32 cellular contexts compared by ENCODE assay signal in the genomic region with DNA sequence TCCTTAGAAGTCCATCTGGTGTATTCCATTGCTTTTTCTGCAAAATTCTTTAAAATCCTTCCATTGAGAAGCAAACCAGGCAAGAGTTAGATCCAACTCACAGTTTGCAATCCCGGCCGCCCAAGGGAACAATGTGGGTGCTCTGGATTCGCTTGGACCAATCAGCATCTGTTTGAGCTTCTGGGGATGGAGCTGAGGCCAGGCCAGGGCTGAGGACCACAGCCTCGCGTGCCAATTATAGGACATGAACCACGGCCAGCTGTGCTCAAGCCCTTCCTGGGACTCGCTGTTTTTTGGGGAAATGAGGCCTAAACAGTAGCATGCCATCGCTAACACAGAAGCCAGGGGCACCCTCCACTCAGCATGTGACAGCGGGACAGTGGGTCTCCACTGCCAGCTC.
"Had no signal": no experiment of that assay in that cellular context is flagged by ENCODE, and none has a peak within 500 bp of the region (broad histone marks: within the 10 kb centered on the region; RNA-seq: fewer than 3 reads in every experiment).

No MANE protein-coding gene starts in this region.

- H3K4me3 ChIP-seq: MG63, Peyer's patch had no signal

- H3K27me3 ChIP-seq: brain microvascular endothelial cell, MG63, Peyer's patch had no signal

- H3K9me3 ChIP-seq: MG63, Peyer's patch had no signal

- DNase-seq: activated CD4-positive, alpha-beta memory T cell treated with anti-CD3 and anti-CD28 coated beads, Interleukin-2, amount 10 ng/mL, durations not matched to agents 7 days and 5 days; activated CD4-positive, alpha-beta T cell treated with anti-CD3 and anti-CD28 coated beads for 1 hour; activated CD4-positive, alpha-beta T cell treated with anti-CD3 and anti-CD28 coated beads for 48 hours; activated CD4-positive, CD25-positive, alpha-beta regulatory T cell; activated CD8-positive, alpha-beta memory T cell treated with anti-CD3 and anti-CD28 coated beads for 24 hours; activated CD8-positive, alpha-beta memory T cell treated with anti-CD3 and anti-CD28 coated beads, Interleukin-2, amount 10 ng/mL, durations not matched to agents 7 days and 5 days; activated CD8-positive, alpha-beta memory T cell treated with anti-CD3 and anti-CD28 coated beads, Interleukin-2, amount 50 U/mL, for 48 hours; activated effector memory CD4-positive, alpha-beta T cell treated with Interleukin-2 at 50 U/mL for 16 hours; activated naive CD4-positive, alpha-beta T cell treated with anti-CD3 and anti-CD28 coated beads, Interleukin-2, amount 10 ng/mL, durations not matched to agents 7 days and 5 days; activated naive CD8-positive, alpha-beta T cell treated with anti-CD3 and anti-CD28 coated beads, Interleukin-2, amount 50 U/mL, for 24 hours; activated T-cell treated with anti-CD3 and anti-CD28 coated beads, Interleukin-2, amount 50 U/mL, for 48 hours; aorta; brain microvascular endothelial cell; Kasumi-1; KG1; MG63; NCI-H1092; NCI-H1417; NCI-H146; NCI-H187; NCI-H2029 treated with DMSO at 0.1 percent for 48 hours; NCI-H2107; NCI-H2171; NCI-H510A; NCI-H526; NCI-H748 treated with DMSO at 0.1 percent for 48 hours; NK-92 treated with Interleukin-12 subunit alpha and Interleukin-12 subunit beta, amount 100 ng/mL, for 24 hours; PC-3; Peyer's patch; RPMI8226; T1000; WERI-Rb-1 had no signal

- ATAC-seq: activated CD8-positive, alpha-beta memory T cell treated with anti-CD3 and anti-CD28 coated beads, Interleukin-2, amount 10 ng/mL, durations not matched to agents 7 days and 5 days; activated naive CD8-positive, alpha-beta T cell treated with anti-CD3 and anti-CD28 coated beads, Interleukin-2, amount 50 U/mL, for 24 hours; PC-3 had no signal

- H3K4me1 ChIP-seq: Peyer's patch had no signal

- H3K27ac ChIP-seq: brain microvascular endothelial cell, Peyer's patch, WERI-Rb-1 had no signal
